Comparison of ENCODE assay signal across 1 cellular context in genomic region chr5:119255571-119256356, GRCh38.
TF ChIP-seq lines count a peak whose summit lies in the region.

No MANE protein-coding gene starts in this region.

TF ChIP-seq in HepG2, 621 proteins besides CTCF, POLR2A, EP300 and RAD21 (continued from another document):
- TF ChIP-seq SCMH1 (CRISPR knock-in tag; IDR thresholded peaks at IDR 0.05; ENCODE audit: borderline replicate concordance): no peak
- TF ChIP-seq ZNF598 (CRISPR knock-in tag; IDR thresholded peaks at IDR 0.05; ENCODE audit: borderline replicate concordance): no peak
- TF ChIP-seq KLF16 (CRISPR knock-in tag; IDR thresholded peaks at IDR 0.05): no peak
- TF ChIP-seq SMC3 (IDR thresholded peaks at IDR 0.05; ENCODE audit: low read length): peak; percentile 71
- peak; percentile 7; the same call in 1 of the 2 replicates for TF ChIP-seq HNF4A (CRISPR knock-in tag; IDR thresholded peaks at IDR 0.05)
- TF ChIP-seq SOX13 (IDR thresholded peaks at IDR 0.05): no peak
- TF ChIP-seq SOX13 (CRISPR knock-in tag; conservative IDR thresholded peaks at IDR 0.05 in 1 of 2, IDR thresholded peaks at IDR 0.05 in 1 of 2): 0 out of 4 replicates have a peak, but pooled peaks of 1 of the 2 experiments have one; percentile 48
- peak; percentile 69; the same call in 1 of the 2 replicates for TF ChIP-seq EHMT2 (IDR thresholded peaks at IDR 0.05; ENCODE audit: borderline replicate concordance, low read depth, low read length)
- TF ChIP-seq FOXA3 (CRISPR knock-in tag; IDR thresholded peaks at IDR 0.05): no peak
- TF ChIP-seq HMG20A (CRISPR knock-in tag; IDR thresholded peaks at IDR 0.05; ENCODE audit: borderline replicate concordance): no peak
- no peak for TF ChIP-seq ZNF138 (CRISPR knock-in tag; IDR thresholded peaks at IDR 0.05; ENCODE audit: low read depth)
- no peak for TF ChIP-seq ARID2 (CRISPR knock-in tag; IDR thresholded peaks at IDR 0.05; ENCODE audit: borderline replicate concordance)
- peak; percentile 87 for TF ChIP-seq ZNF18 (CRISPR knock-in tag; IDR thresholded peaks at IDR 0.05; ENCODE audit: insufficient replicate concordance)
- TF ChIP-seq SAP130 (CRISPR knock-in tag; IDR thresholded peaks at IDR 0.05; ENCODE audit: low read depth): 0 out of 2 replicates have a peak, but pooled peaks have one; percentile 25
- peak; percentile 49 for TF ChIP-seq ZEB1 (IDR thresholded peaks at IDR 0.05; ENCODE audit: insufficient replicate concordance, low read depth)
- 0 out of 2 replicates have a peak, but pooled peaks have one; percentile 54 for TF ChIP-seq ZNF605 (CRISPR knock-in tag; IDR thresholded peaks at IDR 0.05)
- TF ChIP-seq ZBTB7A (CRISPR knock-in tag; IDR thresholded peaks at IDR 0.05): no peak
- TF ChIP-seq ZNF644 (CRISPR knock-in tag; IDR thresholded peaks at IDR 0.05; ENCODE audit: low read depth): peak; percentile 77
- TF ChIP-seq HOMEZ (CRISPR knock-in tag; IDR thresholded peaks at IDR 0.05; ENCODE audit: low read depth): 0 out of 2 replicates have a peak, but pooled peaks have one; percentile 17
- TF ChIP-seq ZNF205 (CRISPR knock-in tag; IDR thresholded peaks at IDR 0.05): no peak
- TF ChIP-seq TEAD3 (CRISPR knock-in tag; optimal IDR thresholded peaks at IDR 0.05; ENCODE audit: borderline replicate concordance): no peak
- TF ChIP-seq E2F2 (CRISPR knock-in tag; IDR thresholded peaks at IDR 0.05; ENCODE audit: borderline replicate concordance): no peak
- peak; percentile 37; the same call in 1 of the 2 replicates for TF ChIP-seq ZNF430 (CRISPR knock-in tag; IDR thresholded peaks at IDR 0.05)
